Comparison of ENCODE assay signal across 24 cellular contexts in the genomic region with DNA sequence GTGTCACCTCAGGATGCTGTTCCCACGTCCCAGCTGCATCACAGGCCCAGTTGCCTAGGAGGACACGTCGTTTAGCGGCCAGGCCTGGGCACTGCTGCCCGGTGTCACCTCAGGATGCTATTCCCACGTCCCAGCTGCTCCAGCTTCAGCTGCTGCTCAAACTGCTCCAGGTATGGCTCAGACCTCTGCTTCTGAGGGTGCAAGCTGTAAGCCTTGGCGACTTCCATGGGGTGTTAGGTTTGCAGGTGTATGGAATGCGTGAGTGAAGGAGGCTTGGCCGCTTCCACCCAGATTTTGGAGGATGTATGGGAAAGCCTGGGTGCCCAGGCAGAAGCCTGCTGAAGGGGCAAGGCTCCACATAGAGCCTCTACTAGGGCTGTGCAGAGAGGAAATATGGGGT.
"Had no signal": no experiment of that assay in that cellular context is flagged by ENCODE, and none has a peak within 500 bp of the region (broad histone marks: within the 10 kb centered on the region; RNA-seq: fewer than 3 reads in every experiment).

No MANE protein-coding gene starts in this region.

- H3K4me1 ChIP-seq: esophagus squamous epithelium, gastroesophageal sphincter, heart left ventricle, left lung, lower lobe of right lung had no signal

- H3K4me3 ChIP-seq: coronary artery, dorsolateral prefrontal cortex, esophagus squamous epithelium, gastroesophageal sphincter, heart left ventricle, hepatocyte, left lung, lower lobe of right lung had no signal

- H3K36me3 Mint-ChIP-seq: immature natural killer cell had no signal

- H3K4me2 ChIP-seq: hepatocyte had no signal

- H2AFZ ChIP-seq: hepatocyte had no signal

- H3K27ac ChIP-seq: coronary artery, dorsolateral prefrontal cortex, epithelial cell of prostate, esophagus squamous epithelium, gastroesophageal sphincter, heart left ventricle, hepatocyte, left lung, lower lobe of right lung had no signal

- H3K4me3 Mint-ChIP-seq: effector memory CD8-positive, alpha-beta T cell; endodermal cell; immature natural killer cell had no signal

- H3K79me2 ChIP-seq: hepatocyte had no signal

- H3K27me3 ChIP-seq: esophagus squamous epithelium, hepatocyte, left lung had no signal

- H3K4me1 Mint-ChIP-seq: endodermal cell, immature natural killer cell had no signal

- ATAC-seq: effector memory CD8-positive, alpha-beta T cell; esophagus mucosa; gastroesophageal sphincter; heart left ventricle; left cardiac atrium; left lung; left ventricle myocardium superior; lower lobe of right lung had no signal

- H3K27ac Mint-ChIP-seq: effector memory CD8-positive, alpha-beta T cell; endodermal cell; immature natural killer cell had no signal

- DNase-seq: cerebellar nuclear complex; dermis blood vessel endothelial cell; dorsolateral prefrontal cortex; effector CD8-positive, alpha-beta T cell; effector memory CD8-positive, alpha-beta T cell; endodermal cell; erythroblast; esophagus squamous epithelium; foreskin fibroblast; foreskin melanocyte; heart left ventricle; hypothalamus; immature natural killer cell; left cardiac atrium; left lung; left ventricle myocardium superior; lower lobe of right lung; mesenchymal stem cell; midbrain had no signal

- H3K9me3 Mint-ChIP-seq: effector memory CD8-positive, alpha-beta T cell; endodermal cell had no signal

- H3K36me3 ChIP-seq: esophagus squamous epithelium, gastroesophageal sphincter, heart left ventricle, left lung, lower lobe of right lung had no signal

- H3K9me3 ChIP-seq: esophagus squamous epithelium, gastroesophageal sphincter, left lung, lower lobe of right lung had no signal
